In the genomic region with DNA sequence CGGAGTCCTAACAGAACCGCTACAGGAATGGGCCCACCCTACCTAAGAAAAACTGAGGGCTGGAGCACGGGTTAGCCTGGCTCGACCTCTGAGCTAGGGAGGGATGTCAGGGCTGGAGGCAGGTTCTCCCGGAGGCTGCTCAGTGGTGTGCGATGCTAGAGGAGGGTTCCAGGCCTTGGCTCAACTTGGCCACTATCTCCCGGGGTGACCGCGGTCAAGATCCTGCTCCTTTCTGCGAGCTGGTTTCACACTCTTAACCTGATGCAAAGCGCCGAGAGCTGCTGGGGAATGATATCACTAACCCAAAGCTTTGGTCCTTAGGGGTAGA, we compare ENCODE assay signal across 8 cellular contexts. TPM values are rescaled to one million over a fixed set of nuclear protein-coding genes. Genes with fewer than 3 reads are reported as not detected.
A peak's percentile ranks its signal among the peaks of the same experiment; 100 is the strongest.
DNase-seq lines count a peak whose midpoint lies in the region; ATAC-seq and TF ChIP-seq lines count a peak whose summit lies in the region.

No MANE protein-coding gene starts in this region.

- H3K36me3 ChIP-seq in H7 (replicated peaks; ENCODE audit: control insufficient read depth, insufficient read depth, low read length) (peaks cover 3% of the 10 kb centered on the region; the same call in 1 of the 2 replicates), heart left ventricle (peaks cover 0 to 30% (median 23%) of the 10 kb centered on the region in 9 donors), skeletal muscle satellite cell (ENCODE audit: insufficient read depth, low read length) (peaks cover 5% of the 10 kb centered on the region)

- ATAC-seq in heart left ventricle = peak; percentile 31 to 54 (median 44)

- no peak for TF ChIP-seq POLR2A in heart left ventricle (IDR thresholded peaks at IDR 0.05)

- DNase-seq in AG08395 (ENCODE audit: low spot score) (peak; percentile 17), H7 (no peak), heart left ventricle (no peak), SW480 (ENCODE audit: low spot score) (no peak), GOT3 (lab: John Stamatoyannopoulos, UW) (no peak), EL (no peak)

- peaks cover 0 to 23% (median 15%) of the 10 kb centered on the region in 12 donors for H3K4me1 ChIP-seq in heart left ventricle
- peaks cover 9% of the 10 kb centered on the region for H3K4me1 ChIP-seq in skeletal muscle satellite cell (ENCODE audit: control insufficient read depth, insufficient read depth, low read length)

- 0 to 2% (median 1%) methylated on average over 10 to 12 of the region's 12 CpGs for WGBS in heart left ventricle, 4 donors

- peak overlapping the region; percentile 96 for H3K4me3 ChIP-seq in H7 (ENCODE audit: insufficient read depth, low read depth, low read length)
- peak overlapping the region; percentile 61 to 97 (median 88) for H3K4me3 ChIP-seq in heart left ventricle
- H3K4me3 ChIP-seq in skeletal muscle satellite cell (ENCODE audit: low read length) = peak overlapping the region; percentile 82

- H3K27ac ChIP-seq in VCaP = peak overlapping the region; percentile 85
- peak overlapping the region; percentile 86 to 97 (median 93) for H3K27ac ChIP-seq in heart left ventricle

- no peaks in the 10 kb centered on the region for H3K9me3 ChIP-seq in heart left ventricle
- no peaks in the 10 kb centered on the region for H3K9me3 ChIP-seq in skeletal muscle satellite cell (replicated peaks; ENCODE audit: low read length)

- TF ChIP-seq CTCF in VCaP (conservative IDR thresholded peaks at IDR 0.05) = no peak
- TF ChIP-seq CTCF in heart left ventricle (IDR thresholded peaks at IDR 0.05) = no peak

- intact Hi-C loops in heart left ventricle (cut with DNase I) = loop anchor here in 6 of 10 donors (2.0 to 10.0 kb wide), 9 partner anchors 56 to 1738 kb away; partner anchors contain the start of genes PLEKHF1 (in 2 of the 6), CCNE1 (in 1 of the 6), TSHZ3 (in 1 of the 6) and UQCRFS1 (in 1 of the 6)

- peak overlapping the region; percentile 89 for H3K4me2 ChIP-seq in skeletal muscle satellite cell (ENCODE audit: low read length)

- H3K27me3 ChIP-seq in H7 (ENCODE audit: control insufficient read depth, insufficient read depth, low read length) (no peaks in the 10 kb centered on the region), heart left ventricle (no peaks in the 10 kb centered on the region), skeletal muscle satellite cell (ENCODE audit: control insufficient read depth, insufficient read depth, low read length) (no peaks in the 10 kb centered on the region)

- H3K9ac ChIP-seq in skeletal muscle satellite cell (ENCODE audit: low read depth, low read length) = peak overlapping the region; percentile 91

RNA-seq across cellular contexts. Expression of gene POP4, which starts 0.3 kb away (rescaled TPM):
- total RNA-seq in H7 (2014; rRNA removed; shearing (Covaris generic)) = 63.5 and 69.1 TPM in 2 replicates
- 10 to 100 TPM; 41.2 to 69.3 (median 51.1) TPM for total RNA-seq in heart left ventricle
- 100 to 1,000 TPM in 1 of 2 donors, 10 to 100 TPM in 1; 55.1 to 157 TPM for polyA plus RNA-seq in heart left ventricle
- 85.9 and 96.5 TPM in 2 replicates for total RNA-seq in skeletal muscle satellite cell (2012; rRNA removed)

RNA-seq across cellular contexts. Expression of gene PLEKHF1, which starts 58.9 kb away (rescaled TPM):
- total RNA-seq in H7 (2014; rRNA removed; shearing (Covaris generic)) = 12.9 and 19.4 TPM in 2 replicates
- total RNA-seq in heart left ventricle = 10 to 100 TPM in 8 of 9 donors, 1 to 10 TPM in 1; 7.8 to 46.1 (median 17.5) TPM
- polyA plus RNA-seq in heart left ventricle = 10 to 100 TPM; 38.6 to 42.0 TPM
- total RNA-seq in skeletal muscle satellite cell (2012; rRNA removed) = 17.5 and 23.1 TPM in 2 replicates
